In the genomic region with DNA sequence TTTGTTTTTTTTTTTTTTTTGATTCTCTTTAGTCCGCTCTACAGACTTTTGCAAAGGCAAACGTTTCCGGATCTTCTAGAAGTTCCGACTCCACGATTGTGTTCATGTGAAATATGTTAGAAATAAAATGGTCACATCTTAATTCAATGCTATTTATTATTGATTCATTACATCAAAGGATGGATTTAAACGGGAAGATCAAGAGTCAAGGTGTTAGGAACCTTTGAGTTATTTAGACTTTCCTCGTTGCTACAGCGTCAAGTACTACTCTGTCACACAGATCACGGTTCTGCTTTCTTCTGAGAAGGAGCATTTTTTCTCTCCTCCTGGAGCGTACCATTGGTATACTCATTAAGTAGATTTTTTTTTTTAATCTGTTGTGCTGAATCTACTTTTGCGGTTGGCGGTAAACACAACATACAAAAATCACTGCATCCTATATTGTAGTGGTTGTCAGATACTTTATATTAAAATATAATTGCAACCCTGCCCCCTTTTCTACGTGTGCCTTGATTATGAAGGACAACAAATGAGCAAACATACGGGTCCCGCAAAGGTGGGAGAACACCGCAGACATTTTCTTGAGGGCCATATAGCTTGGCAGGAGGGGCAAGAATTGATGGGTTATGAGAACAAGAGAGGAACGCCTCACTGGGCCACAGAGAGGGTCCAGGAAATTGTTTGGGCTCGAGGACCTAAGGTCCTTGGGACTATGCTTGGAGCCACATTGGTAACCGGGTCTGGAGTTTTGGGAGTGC, we compare ENCODE assay signal across 9 cellular contexts. TPM values are rescaled to one million over a fixed set of nuclear protein-coding genes. Genes with fewer than 3 reads are reported as not detected.
DNase-seq lines count a peak whose midpoint lies in the region; ATAC-seq and TF ChIP-seq lines count a peak whose summit lies in the region.
"Had no signal": no experiment of that assay in that cellular context is flagged by ENCODE, and none has a peak within 500 bp of the region (broad histone marks: within the 10 kb centered on the region; RNA-seq: fewer than 3 reads in every experiment).

No MANE protein-coding gene starts in this region.

- H3K27me3 ChIP-seq in MG63, result no peaks in the 10 kb centered on the region
- no peaks in the 10 kb centered on the region for H3K27me3 ChIP-seq in naive thymus-derived CD4-positive, alpha-beta T cell (ENCODE audit: control insufficient read depth in 2 of 2, insufficient read depth in 2 of 2, low read length in 2 of 2)
- H3K27me3 ChIP-seq in transverse colon, result no peaks in the 10 kb centered on the region

- no peak for ATAC-seq in naive thymus-derived CD4-positive, alpha-beta T cell
- ATAC-seq in GM18511 (IDR thresholded peaks at IDR 0.05; ENCODE audit: unreplicated experiment) (no peak), GM18520 (IDR thresholded peaks at IDR 0.05; ENCODE audit: unreplicated experiment) (no peak)

- peaks cover 0 to 4% (median 0%) of the 10 kb centered on the region in 11 donors for H3K9me3 Mint-ChIP-seq in naive thymus-derived CD4-positive, alpha-beta T cell

- H3K4me3 ChIP-seq in MG63 (peak overlapping the region; percentile 53), transverse colon (no peak overlapping the region)
- H3K4me3 ChIP-seq in naive thymus-derived CD4-positive, alpha-beta T cell (ENCODE audit: low read length), result no peak overlapping the region

- peak; percentile 75 for DNase-seq in DMS53 (lab: John Stamatoyannopoulos, UW)
- DNase-seq in MG63, result no peak
- peak; percentile 45 for DNase-seq in amniotic epithelial cell (ENCODE audit: low read depth)
- peak in 2 of 9 donors; percentile 34 to 41 for DNase-seq in naive thymus-derived CD4-positive, alpha-beta T cell
- DNase-seq in cortex of kidney (lab: John Stamatoyannopoulos, UW), result no peak
- no peak for DNase-seq in transverse colon

- peaks cover 6 to 28% (median 19%) of the 10 kb centered on the region in 7 donors for H3K4me1 Mint-ChIP-seq in naive thymus-derived CD4-positive, alpha-beta T cell

- TF ChIP-seq CTCF in transverse colon (IDR thresholded peaks at IDR 0.05), result no peak

- peaks cover 0 to 2% (median 0%) of the 10 kb centered on the region in 5 donors for H3K27me3 Mint-ChIP-seq in naive thymus-derived CD4-positive, alpha-beta T cell

- H3K27ac Mint-ChIP-seq in naive thymus-derived CD4-positive, alpha-beta T cell, result peak overlapping the region in 8 of 9 donors; percentile 6 to 90 (median 54)

- H3K27ac ChIP-seq in naive thymus-derived CD4-positive, alpha-beta T cell (ENCODE audit: low read depth, low read length), result peak overlapping the region; percentile 65
- H3K27ac ChIP-seq in transverse colon, result peak overlapping the region in 2 of 4 donors; percentile 72 to 81

- in situ Hi-C loops in transverse colon (cut with MboI; ENCODE audit: low pct_ligation_motif_present in 1 of 4, low pct_unique_long_range_greater_than_20kb in 1 of 4, low sequenced_read_pairs in 3 of 4), result no loop called here

- H3K36me3 ChIP-seq in MG63 (no peaks in the 10 kb centered on the region), transverse colon (no peaks in the 10 kb centered on the region)
- H3K36me3 ChIP-seq in naive thymus-derived CD4-positive, alpha-beta T cell (ENCODE audit: control insufficient read depth in 2 of 3, insufficient read depth in 3 of 3, low read length in 3 of 3), result no peaks in the 10 kb centered on the region

- TF ChIP-seq EP300 in transverse colon (IDR thresholded peaks at IDR 0.05; ENCODE audit: low read depth), result no peak

- CTCF ChIA-PET in naive thymus-derived CD4-positive, alpha-beta T cell (lab: Charles Lee), result interaction anchor here (0.9 to 1.8 kb wide), 5 partner anchors 12 to 193 kb away, joined by 3 to 9 read pairs (median 5); no protein-coding TSS in a partner anchor

- H3K4me1 ChIP-seq in naive thymus-derived CD4-positive, alpha-beta T cell (ENCODE audit: control insufficient read depth in 2 of 2, insufficient read depth in 2 of 2, low read length in 2 of 2), result peaks cover 7 to 18% of the 10 kb centered on the region in 2 donors
- H3K4me1 ChIP-seq in transverse colon, result peaks cover 0 to 29% (median 13%) of the 10 kb centered on the region in 4 donors

- no peak for TF ChIP-seq POLR2A in transverse colon (IDR thresholded peaks at IDR 0.05)

- no peaks in the 10 kb centered on the region for H3K36me3 Mint-ChIP-seq in naive thymus-derived CD4-positive, alpha-beta T cell

- H3K9me3 ChIP-seq in MG63 (no peaks in the 10 kb centered on the region), transverse colon (no peaks in the 10 kb centered on the region)
- H3K9me3 ChIP-seq in naive thymus-derived CD4-positive, alpha-beta T cell (ENCODE audit: control insufficient read depth in 2 of 3, low read length in 3 of 3), result no peaks in the 10 kb centered on the region

- POLR2A ChIA-PET in naive thymus-derived CD4-positive, alpha-beta T cell (lab: Charles Lee), result interaction anchor here (0.7 to 6.4 kb wide), 9 partner anchors 11 to 271 kb away, joined by 3 to 101 read pairs (median 4); a partner anchor contains a TSS

- H3K4me3 Mint-ChIP-seq in naive thymus-derived CD4-positive, alpha-beta T cell, result peak overlapping the region in 7 of 10 donors; percentile 22 to 77 (median 40)

- intact Hi-C loops in naive thymus-derived CD4-positive, alpha-beta T cell (cut with micrococcal nuclease), result no loop called here
- intact Hi-C loops in transverse colon (cut with DNase I; ENCODE audit: low total_unique reads), result no loop called here

- 65 to 69% methylated on average over 18 to 19 of the region's 19 CpGs for WGBS in transverse colon (ENCODE audit: low coverage in 1 of 2), 2 donors

RNA-seq across cellular contexts. Expression of a gene that starts 17.5 kb away (rescaled TPM):
- total RNA-seq in MG63 (2014; rRNA removed; shearing (Covaris generic); ENCODE audit: low replicate concordance), result 70.7 and 71.8 TPM in 2 replicates
- 10 to 100 TPM; 37.6 to 96.0 (median 81.7) TPM for total RNA-seq in naive thymus-derived CD4-positive, alpha-beta T cell
- polyA plus RNA-seq in naive thymus-derived CD4-positive, alpha-beta T cell, result 100 to 1,000 TPM; 122 to 154 TPM
- 10 to 100 TPM; 20.3 to 69.6 (median 62.8) TPM for total RNA-seq in transverse colon

RNA-seq across cellular contexts. Expression of a gene that starts 41.1 kb away (rescaled TPM):
- 21.8 and 22.6 TPM in 2 replicates for total RNA-seq in MG63 (2014; rRNA removed; shearing (Covaris generic); ENCODE audit: low replicate concordance)
- 10 to 100 TPM; 23.3 to 37.5 (median 35.0) TPM for total RNA-seq in naive thymus-derived CD4-positive, alpha-beta T cell
- 10 to 100 TPM; 39.4 to 44.8 TPM for polyA plus RNA-seq in naive thymus-derived CD4-positive, alpha-beta T cell
- total RNA-seq in transverse colon, result 10 to 100 TPM in 3 of 4 donors, 1 to 10 TPM in 1; 5.6 to 16.5 (median 12.4) TPM

RNA-seq across cellular contexts. Expression of a gene that starts 55.6 kb away (rescaled TPM):
- not detected in 2 replicates for total RNA-seq in MG63 (2014; rRNA removed; shearing (Covaris generic); ENCODE audit: low replicate concordance)
- total RNA-seq in naive thymus-derived CD4-positive, alpha-beta T cell, result not detected
- polyA plus RNA-seq in naive thymus-derived CD4-positive, alpha-beta T cell, result not detected
- under 1 TPM in 1 of 4 donors, not detected in 3; 0.32 TPM for total RNA-seq in transverse colon
- total RNA-seq: dermis microvascular lymphatic vessel endothelial cell had no signal

Comparison
In these comparisons a context has a peak if more than half of its experiments do, and no peak if none do; other contexts are left out.
1. DNase-seq: peak in DMS53 (single experiment) and amniotic epithelial cell (single experiment); none in MG63 (single experiment), cortex of kidney (single experiment) and transverse colon (single experiment).